In the genomic region with DNA sequence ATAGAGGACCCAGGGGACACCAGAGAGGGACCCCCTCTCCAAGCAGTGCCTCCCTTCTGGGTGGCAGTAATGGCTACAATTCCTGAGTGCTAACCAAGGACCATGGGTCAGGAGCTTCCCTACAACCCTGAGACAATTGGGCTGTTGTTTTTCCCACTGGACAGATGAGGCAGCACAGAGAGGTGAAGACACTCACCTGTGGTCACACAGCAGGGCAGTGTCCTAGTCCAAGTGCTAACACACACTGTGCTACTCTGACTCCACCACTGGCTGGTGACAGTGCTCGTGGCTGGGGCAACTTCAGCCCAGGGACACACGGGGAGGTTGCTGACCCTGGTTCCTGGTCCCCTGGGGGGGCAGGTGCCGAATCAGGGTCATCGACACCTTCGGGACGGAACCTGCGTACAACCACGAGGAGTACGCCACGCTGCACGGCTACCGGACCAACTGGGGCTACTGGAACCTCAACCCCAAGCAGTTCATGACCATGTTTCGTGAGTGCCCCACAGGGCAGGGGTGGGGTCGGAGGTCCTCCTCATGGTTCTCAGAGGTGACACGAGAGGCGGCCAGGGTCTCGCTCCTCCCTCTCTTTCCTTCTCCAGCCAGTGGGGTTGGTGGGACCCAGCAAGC, we compare ENCODE assay signal across 26 cellular contexts. TPM values are rescaled to one million over a fixed set of nuclear protein-coding genes. Genes with fewer than 3 reads are reported as not detected.
"Had no signal": no experiment of that assay in that cellular context is flagged by ENCODE, and none has a peak within 500 bp of the region (broad histone marks: within the 10 kb centered on the region; RNA-seq: fewer than 3 reads in every experiment).

No MANE protein-coding gene starts in this region.

- H3K79me2 ChIP-seq: hepatocyte had no signal

- ATAC-seq: foreskin keratinocyte; gastroesophageal sphincter; left lung; mucosa of descending colon; natural killer cell treated with Interleukin-12 subunit alpha and Interleukin-12 subunit beta and Interleukin-15 and Interleukin-18, amount 100 ng/mL, for 72 hours; stimulated activated naive CD8-positive, alpha-beta T cell treated with anti-CD3 and anti-CD28 coated beads, Interleukin-15, amount 100 ng/mL, for 72 hours had no signal

- H3K27ac ChIP-seq: colonic mucosa, esophagus muscularis mucosa, foreskin keratinocyte, gastroesophageal sphincter, hepatocyte, left lung, prostate gland, right atrium auricular region, sigmoid colon, suprapubic skin, transverse colon had no signal

- H3K36me3 Mint-ChIP-seq: mesothelial cell of epicardium; naive B cell; natural killer cell treated with Interleukin-12 subunit alpha and Interleukin-12 subunit beta and Interleukin-15 and Interleukin-18, amount 100 ng/mL, for 72 hours had no signal

- H3K9me3 Mint-ChIP-seq: dendritic cell treated with granulocyte-macrophage colony-stimulating factor and Interleukin-4, amounts not matched to agents 40 ng/mL and 50 ng/mL, for 4 days; mesothelial cell of epicardium; naive B cell; natural killer cell treated with Interleukin-12 subunit alpha and Interleukin-12 subunit beta and Interleukin-15 and Interleukin-18, amount 100 ng/mL, for 72 hours; neural crest cell; stimulated activated naive CD8-positive, alpha-beta T cell treated with anti-CD3 and anti-CD28 coated beads, Interleukin-15, amount 100 ng/mL, for 72 hours had no signal

- H3K36me3 ChIP-seq: colonic mucosa, esophagus muscularis mucosa, gastroesophageal sphincter, heart left ventricle, left lung, prostate gland, right atrium auricular region, sigmoid colon, suprapubic skin, transverse colon had no signal

- H3K4me2 ChIP-seq: hepatocyte had no signal

- FAIRE-seq: endothelial cell of umbilical vein had no signal

- H3K27me3 Mint-ChIP-seq: stimulated activated naive CD8-positive, alpha-beta T cell treated with anti-CD3 and anti-CD28 coated beads, Interleukin-15, amount 100 ng/mL, for 72 hours had no signal

- H3K4me1 Mint-ChIP-seq: mesothelial cell of epicardium; naive B cell; stimulated activated naive CD8-positive, alpha-beta T cell treated with anti-CD3 and anti-CD28 coated beads, Interleukin-15, amount 100 ng/mL, for 72 hours had no signal

- DNase-seq: colonic mucosa; effector CD8-positive, alpha-beta T cell; foreskin keratinocyte; heart left ventricle; left cardiac atrium; mesenchymal stem cell; mucosa of descending colon; naive B cell; sigmoid colon; stimulated activated CD4-positive, alpha-beta T cell treated with anti-CD3 and anti-CD28 coated beads, Interleukin-2, amount 100 ng/mL, for 48 hours; stimulated activated naive CD4-positive, alpha-beta T cell; stimulated activated naive CD8-positive, alpha-beta T cell treated with anti-CD3 and anti-CD28 coated beads, Interleukin-15, amount 100 ng/mL, for 72 hours; transverse colon had no signal

- H3K9me3 ChIP-seq: colonic mucosa, esophagus muscularis mucosa, gastroesophageal sphincter, heart left ventricle, left lung, mucosa of descending colon, prostate gland, right atrium auricular region, sigmoid colon, suprapubic skin, transverse colon had no signal

- H3K4me3 Mint-ChIP-seq: dendritic cell treated with granulocyte-macrophage colony-stimulating factor and Interleukin-4, amounts not matched to agents 40 ng/mL and 50 ng/mL, for 4 days; mesothelial cell of epicardium; naive B cell; natural killer cell treated with Interleukin-12 subunit alpha and Interleukin-12 subunit beta and Interleukin-15 and Interleukin-18, amount 100 ng/mL, for 72 hours; stimulated activated naive CD8-positive, alpha-beta T cell treated with anti-CD3 and anti-CD28 coated beads, Interleukin-15, amount 100 ng/mL, for 72 hours had no signal

- H2AFZ ChIP-seq: hepatocyte had no signal

- H3K4me3 ChIP-seq: colonic mucosa, esophagus muscularis mucosa, gastroesophageal sphincter, heart left ventricle, hepatocyte, left lung, mucosa of descending colon, prostate gland, right atrium auricular region, sigmoid colon, suprapubic skin, transverse colon had no signal

- H3K4me1 ChIP-seq: colonic mucosa, foreskin keratinocyte, left lung, prostate gland, right atrium auricular region, suprapubic skin, transverse colon had no signal

- H3K27ac Mint-ChIP-seq: dendritic cell treated with granulocyte-macrophage colony-stimulating factor and Interleukin-4, amounts not matched to agents 40 ng/mL and 50 ng/mL, for 4 days; mesothelial cell of epicardium; natural killer cell treated with Interleukin-12 subunit alpha and Interleukin-12 subunit beta and Interleukin-15 and Interleukin-18, amount 100 ng/mL, for 72 hours; stimulated activated naive CD8-positive, alpha-beta T cell treated with anti-CD3 and anti-CD28 coated beads, Interleukin-15, amount 100 ng/mL, for 72 hours had no signal

- H3K27me3 ChIP-seq: colonic mucosa, right atrium auricular region had no signal

RNA-seq across cellular contexts. Expression of a gene that starts 58.1 kb away (rescaled TPM):
- total RNA-seq: right atrium auricular region, skeletal muscle tissue, transverse colon had no signal
